14 cellular contexts compared by ENCODE assay signal in the genomic region with DNA sequence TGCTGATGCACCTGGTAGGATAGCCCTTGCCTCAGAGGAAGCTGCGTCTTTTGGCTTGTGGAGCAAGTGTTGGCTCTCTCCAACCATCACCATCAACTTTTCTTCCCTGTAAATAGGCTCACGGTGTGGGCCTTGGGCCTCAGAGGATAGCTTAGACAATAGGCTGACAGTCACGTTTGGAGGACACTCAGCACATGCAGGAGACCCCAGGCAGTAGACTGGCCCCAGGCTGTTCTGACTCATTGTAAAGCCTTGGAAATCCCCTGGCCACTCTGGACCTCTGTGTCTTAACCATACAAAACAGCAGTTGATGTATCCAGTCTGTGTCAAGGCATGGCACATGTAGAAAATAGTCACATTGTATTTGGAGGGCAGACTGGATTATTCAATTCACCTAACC. TPM values are rescaled to one million over a fixed set of nuclear protein-coding genes. Genes with fewer than 3 reads are reported as not detected.
DNase-seq lines count a peak whose midpoint lies in the region; ATAC-seq and TF ChIP-seq lines count a peak whose summit lies in the region.
"Had no signal": no experiment of that assay in that cellular context is flagged by ENCODE, and none has a peak within 500 bp of the region (broad histone marks: within the 10 kb centered on the region; RNA-seq: fewer than 3 reads in every experiment).

No MANE protein-coding gene starts in this region.

- TF ChIP-seq CTCF in GM20000 (IDR thresholded peaks at IDR 0.05; ENCODE audit: extremely low read depth, missing control alignments) = no peak
- no peak for TF ChIP-seq CTCF in Panc1 (IDR thresholded peaks at IDR 0.05)
- TF ChIP-seq CTCF in mesothelial cell of epicardium (IDR thresholded peaks at IDR 0.05; ENCODE audit: unreplicated experiment) = no peak
- TF ChIP-seq CTCF in endothelial cell (IDR thresholded peaks at IDR 0.05; ENCODE audit: unreplicated experiment) = no peak

- no peak overlapping the region for H3K4me3 ChIP-seq in Panc1 (ENCODE audit: low read depth in 2 of 2, low read length in 2 of 2)

- no peaks in the 10 kb centered on the region for H3K27me3 ChIP-seq in Panc1 (ENCODE audit: control insufficient read depth, insufficient read depth, low read length)

- no peaks in the 10 kb centered on the region for H3K9me3 ChIP-seq in Panc1 (ENCODE audit: control insufficient read depth, insufficient read depth, low read depth, low read length)

- peaks cover 9% of the 10 kb centered on the region for H3K36me3 ChIP-seq in Panc1 (ENCODE audit: control insufficient read depth, insufficient read depth, low read length)

- H3K4me1 Mint-ChIP-seq in mesothelial cell of epicardium (no peaks in the 10 kb centered on the region), endothelial cell (ENCODE audit: unreplicated experiment) (peaks cover 7% of the 10 kb centered on the region)
- H3K4me1 Mint-ChIP-seq: CD4-positive, alpha-beta memory T cell; neural crest cell had no signal

- intact Hi-C loops in Panc1 (cut with micrococcal nuclease; ENCODE audit: unreplicated experiment) = no loop called here
- intact Hi-C loops in posterior vena cava (cut with DNase I) = no loop called here

- H3K36me3 Mint-ChIP-seq in mesothelial cell of epicardium = peaks cover 34% of the 10 kb centered on the region
- H3K36me3 Mint-ChIP-seq in endothelial cell (ENCODE audit: low read depth, unreplicated experiment) = peaks cover 21% of the 10 kb centered on the region

- no peaks in the 10 kb centered on the region for H3K9me3 Mint-ChIP-seq in mesothelial cell of epicardium
- no peaks in the 10 kb centered on the region for H3K9me3 Mint-ChIP-seq in endothelial cell (ENCODE audit: unreplicated experiment)
- H3K9me3 Mint-ChIP-seq: CD4-positive, alpha-beta memory T cell; neural crest cell had no signal

- DNase-seq in ELR (ENCODE audit: low read depth) (peak; percentile 89), GM20000 (ENCODE audit: low spot score) (peak; percentile 67), Panc1 (ENCODE audit: low read depth, low spot score) (no peak), iris pigment epithelial cell (ENCODE audit: low read depth) (peak; percentile 58), mesothelial cell of epicardium (ENCODE audit: low spot score in 2 of 2, unreplicated experiment in 2 of 2) (no peak), endothelial cell (ENCODE audit: low spot score) (no peak), posterior vena cava (ENCODE audit: low spot score) (no peak)
- DNase-seq: activated CD8-positive, alpha-beta memory T cell treated with anti-CD3 and anti-CD28 coated beads for 24 hours; CD4-positive, alpha-beta memory T cell; erythroblast; MV-4-11; NCI-H748 treated with DMSO at 0.1 percent for 48 hours had no signal

- no peaks in the 10 kb centered on the region for H3K4me1 ChIP-seq in Panc1 (ENCODE audit: control insufficient read depth, insufficient read depth, low read length)

- BruUV-seq in Panc1 (replicated peaks; lab: Mats Ljungman, UMichigan) = no TSS peak

- H3K27ac Mint-ChIP-seq in mesothelial cell of epicardium = no peak overlapping the region
- H3K27ac Mint-ChIP-seq in endothelial cell (ENCODE audit: unreplicated experiment) = no peak overlapping the region

- no peak overlapping the region for H3K4me3 Mint-ChIP-seq in mesothelial cell of epicardium
- no peak overlapping the region for H3K4me3 Mint-ChIP-seq in endothelial cell (ENCODE audit: unreplicated experiment)
- H3K4me3 Mint-ChIP-seq: CD4-positive, alpha-beta memory T cell; neural crest cell had no signal

- peak; percentile 62 for ATAC-seq in Panc1
- no peak for ATAC-seq in GM19328 (IDR thresholded peaks at IDR 0.05; ENCODE audit: unreplicated experiment)

- no peaks in the 10 kb centered on the region for H3K27me3 Mint-ChIP-seq in mesothelial cell of epicardium (ENCODE audit: low read depth)
- H3K27me3 Mint-ChIP-seq in endothelial cell (ENCODE audit: unreplicated experiment) = peaks cover 7% of the 10 kb centered on the region
- H3K27me3 Mint-ChIP-seq: CD4-positive, alpha-beta memory T cell had no signal

- in situ Hi-C loops in Panc1 (cut with HindIII; ENCODE audit: low pct_unique_long_range_greater_than_20kb, low sequenced_read_pairs) = no loop called here

- CTCF ChIA-PET in Panc1 (lab: Charles Lee) = no interaction called here

- POLR2A ChIA-PET in Panc1 (lab: Charles Lee) = no interaction called here

- no peak overlapping the region for H3K27ac ChIP-seq in Panc1 (ENCODE audit: low read length)

RNA-seq across cellular contexts. Expression of gene CD74, which starts 18.6 kb away (rescaled TPM):
- total RNA-seq in Panc1 (2021; ENCODE audit: unreplicated experiment) = 12.7 TPM
- polyA plus RNA-seq in Panc1 (2012; ENCODE audit: insufficient read length) = 6.5 TPM
- 16.1 to 17.1 TPM (median 16.9 TPM) in 3 replicates for total RNA-seq in mesothelial cell of epicardium
- 170 TPM for total RNA-seq in endothelial cell (ENCODE audit: unreplicated experiment)
- 100 to 1,000 TPM; 279 to 566 TPM for total RNA-seq in posterior vena cava

RNA-seq across cellular contexts. Expression of gene TCOF1, which starts 36.6 kb away (rescaled TPM):
- 92.8 TPM for total RNA-seq in Panc1 (2021; ENCODE audit: unreplicated experiment)
- 45.0 TPM for polyA plus RNA-seq in Panc1 (2012; ENCODE audit: insufficient read length)
- 53.7 to 58.8 TPM (median 55.7 TPM) in 3 replicates for total RNA-seq in mesothelial cell of epicardium
- 41.5 TPM for total RNA-seq in endothelial cell (ENCODE audit: unreplicated experiment)
- total RNA-seq in posterior vena cava = 10 to 100 TPM; 19.2 to 24.4 TPM

RNA-seq across cellular contexts. Expression of gene RPS14, which starts 55.4 kb away (rescaled TPM):
- 1,959 TPM for total RNA-seq in Panc1 (2021; ENCODE audit: unreplicated experiment)
- polyA plus RNA-seq in Panc1 (2012; ENCODE audit: insufficient read length) = 1,891 TPM
- total RNA-seq in mesothelial cell of epicardium = 2,586 to 2,705 TPM (median 2,627 TPM) in 3 replicates
- total RNA-seq in endothelial cell (ENCODE audit: unreplicated experiment) = 2,784 TPM
- 1,000 to 10,000 TPM; 1,337 to 1,411 TPM for total RNA-seq in posterior vena cava

Comparison
In these comparisons a context has a peak if more than half of its experiments do, and no peak if none do; other contexts are left out.
1. DNase-seq: peak in ELR (single experiment), GM20000 (single experiment) and iris pigment epithelial cell (single experiment); none in Panc1 (single experiment), mesothelial cell of epicardium (0 of 2), endothelial cell (single experiment) and posterior vena cava (single experiment).